In genomic region chr2:23595601-23596251, GRCh38 we compare ENCODE assay signal across 10 cellular contexts.
A peak's percentile ranks its signal among the peaks of the same experiment; 100 is the strongest.
DNase-seq lines count a peak whose midpoint lies in the region; ATAC-seq and TF ChIP-seq lines count a peak whose summit lies in the region.
"Had no signal": no experiment of that assay in that cellular context is flagged by ENCODE, and none has a peak within 500 bp of the region (broad histone marks: within the 10 kb centered on the region; RNA-seq: fewer than 3 reads in every experiment).

No MANE protein-coding gene starts in this region.

- H3K27me3 Mint-ChIP-seq in activated T-cell treated with anti-CD3 and anti-CD28 coated beads, Interleukin-2, amount 50 U/mL, for 4 hours (ENCODE audit: low read depth): peaks cover 2% of the 10 kb centered on the region

- H3K4me1 ChIP-seq in esophagus squamous epithelium (peaks cover 9 to 79% (median 25%) of the 10 kb centered on the region in 3 donors), parathyroid adenoma (peaks cover 5% of the 10 kb centered on the region)

- peak overlapping the region; percentile 6 for H2AFZ ChIP-seq in parathyroid adenoma

- no peak for TF ChIP-seq POLR2A in esophagus squamous epithelium (IDR thresholded peaks at IDR 0.05)
- TF ChIP-seq POLR2A in erythroblast (IDR thresholded peaks at IDR 0.05; ENCODE audit: low read length): no peak

- no peak for ATAC-seq in HG03432 (IDR thresholded peaks at IDR 0.05; ENCODE audit: unreplicated experiment)
- ATAC-seq in activated T-cell treated with anti-CD3 and anti-CD28 coated beads, Interleukin-2, amount 50 U/mL, for 4 hours: no peak

- H3K36me3 ChIP-seq in esophagus squamous epithelium: no peaks in the 10 kb centered on the region
- no peaks in the 10 kb centered on the region for H3K36me3 ChIP-seq in parathyroid adenoma (ENCODE audit: control insufficient read depth, insufficient read depth, low read length)
- H3K36me3 ChIP-seq: cardiac muscle cell had no signal

- H3K27me3 ChIP-seq in esophagus squamous epithelium (no peaks in the 10 kb centered on the region), parathyroid adenoma (ENCODE audit: control insufficient read depth, insufficient read depth, low read length) (no peaks in the 10 kb centered on the region)
- H3K27me3 ChIP-seq: cardiac muscle cell had no signal

- 36 to 43% methylated on average over 9 to 10 of the region's 13 CpGs for WGBS in esophagus squamous epithelium, 2 donors

- H3K4me3 ChIP-seq in esophagus squamous epithelium (peak overlapping the region in 1 of 4 donors; percentile 18), parathyroid adenoma (ENCODE audit: low read depth, low read length) (no peak overlapping the region)
- H3K4me3 ChIP-seq: cardiac muscle cell had no signal

- no peak overlapping the region for H3K4me3 Mint-ChIP-seq in activated T-cell treated with anti-CD3 and anti-CD28 coated beads, Interleukin-2, amount 50 U/mL, for 4 hours

- H3K79me2 ChIP-seq in parathyroid adenoma: no peaks in the 10 kb centered on the region

- no peak overlapping the region for H3K4me2 ChIP-seq in parathyroid adenoma (ENCODE audit: low read length)

- peak; percentile 73 for DNase-seq in DMS153 treated with DMSO at 0.1 percent for 48 hours (lab: John Stamatoyannopoulos, UW; ENCODE audit: unreplicated experiment)
- peak; percentile 35 to 73 for DNase-seq in NCI-H526 (lab: John Stamatoyannopoulos, UW)
- no peak for DNase-seq in esophagus squamous epithelium (lab: John Stamatoyannopoulos, UW)
- no peak for DNase-seq in HuH-7 (ENCODE audit: low spot score)
- DNase-seq in activated T-cell treated with anti-CD3 and anti-CD28 coated beads, Interleukin-2, amount 50 U/mL, for 4 hours: no peak
- no peak for DNase-seq in erythroblast (lab: John Stamatoyannopoulos, UW)
- DNase-seq: NCI-H1436 had no signal

- H3K36me3 Mint-ChIP-seq in activated T-cell treated with anti-CD3 and anti-CD28 coated beads, Interleukin-2, amount 50 U/mL, for 4 hours (ENCODE audit: insufficient read depth): no peaks in the 10 kb centered on the region

- H3K9me3 Mint-ChIP-seq in activated T-cell treated with anti-CD3 and anti-CD28 coated beads, Interleukin-2, amount 50 U/mL, for 4 hours: no peaks in the 10 kb centered on the region

- H3K4me1 Mint-ChIP-seq in activated T-cell treated with anti-CD3 and anti-CD28 coated beads, Interleukin-2, amount 50 U/mL, for 4 hours (ENCODE audit: low read depth): no peaks in the 10 kb centered on the region

- H3K9me3 ChIP-seq in esophagus squamous epithelium (no peaks in the 10 kb centered on the region), parathyroid adenoma (ENCODE audit: control insufficient read depth, low read length) (no peaks in the 10 kb centered on the region)

- H3K27ac ChIP-seq in esophagus squamous epithelium (peak overlapping the region; percentile 19 to 81 (median 70)), parathyroid adenoma (peak overlapping the region; percentile 4)
- H3K27ac ChIP-seq: cardiac muscle cell had no signal

- H3K9ac ChIP-seq in parathyroid adenoma: no peak overlapping the region

- TF ChIP-seq CTCF in esophagus squamous epithelium (IDR thresholded peaks at IDR 0.05): no peak
- TF ChIP-seq CTCF in parathyroid adenoma (IDR thresholded peaks at IDR 0.05): no peak

- intact Hi-C loops in esophagus squamous epithelium (cut with DNase I): no loop called here

Comparison
In these comparisons a context has a peak if more than half of its experiments do, and no peak if none do; other contexts are left out.
1. DNase-seq: peak in DMS153 treated with DMSO at 0.1 percent for 48 hours (single experiment) and NCI-H526 (2 of 2); none in esophagus squamous epithelium (single experiment), HuH-7 (single experiment), activated T-cell treated with anti-CD3 and anti-CD28 coated beads, Interleukin-2, amount 50 U/mL, for 4 hours (single experiment) and erythroblast (0 of 2).